11 cellular contexts compared by ENCODE assay signal in genomic region chr2:171763602-171764001, GRCh38.
DNase-seq lines count a peak whose midpoint lies in the region; ATAC-seq and TF ChIP-seq lines count a peak whose summit lies in the region.
"Had no signal": no experiment of that assay in that cellular context is flagged by ENCODE, and none has a peak within 500 bp of the region (broad histone marks: within the 10 kb centered on the region; RNA-seq: fewer than 3 reads in every experiment).

No MANE protein-coding gene starts in this region.

- H3K27me3 ChIP-seq in RWPE2 (ENCODE audit: insufficient read depth, poor library complexity, severe bottlenecking) (no peaks in the 10 kb centered on the region), foreskin keratinocyte (no peaks in the 10 kb centered on the region)
- H3K27me3 ChIP-seq: tibial nerve had no signal

- DNase-seq in HPDE6-E6E7 (ENCODE audit: extremely low spot score) (peak; percentile 35), RWPE2 (ENCODE audit: low spot score) (no peak), foreskin keratinocyte (peak in 1 of 2 donors; percentile 53), retina (peak; percentile 73), H4 (ENCODE audit: low spot score) (no peak), globus pallidus (ENCODE audit: low spot score) (no peak), cerebellar nuclear complex (lab: John Stamatoyannopoulos, UW) (no peak)
- DNase-seq: stimulated activated CD4-positive, alpha-beta T cell treated with anti-CD3 and anti-CD28 coated beads, Interleukin-2, amount 100 ng/mL, for 24 hours; stimulated activated naive CD4-positive, alpha-beta T cell treated with Interleukin-2 at 50 U/mL for 16 hours had no signal

- H3K9me3 ChIP-seq in RWPE2 (ENCODE audit: severe bottlenecking), result no peaks in the 10 kb centered on the region
- H3K9me3 ChIP-seq: tibial nerve had no signal

- H3K27ac ChIP-seq in RWPE2 (ENCODE audit: poor library complexity, severe bottlenecking) (peak overlapping the region; percentile 53), foreskin keratinocyte (no peak overlapping the region)
- H3K27ac ChIP-seq: GM23248, tibial nerve had no signal

- H3K36me3 ChIP-seq in RWPE2 (ENCODE audit: low read depth), result peaks cover 13% of the 10 kb centered on the region

- no peak for TF ChIP-seq CTCF in RWPE2 (IDR thresholded peaks at IDR 0.05; ENCODE audit: poor library complexity, severe bottlenecking)
- TF ChIP-seq CTCF in foreskin keratinocyte (conservative IDR thresholded peaks at IDR 0.05), result no peak

- H3K4me1 ChIP-seq in RWPE2 (ENCODE audit: insufficient read depth, poor library complexity, severe bottlenecking), result peaks cover 13% of the 10 kb centered on the region
- H3K4me1 ChIP-seq in foreskin keratinocyte, result peaks cover 4% of the 10 kb centered on the region
- H3K4me1 ChIP-seq: tibial nerve had no signal

- H3K4me3 ChIP-seq in RWPE2 (ENCODE audit: severe bottlenecking), result no peak overlapping the region
- H3K4me3 ChIP-seq: GM23248, tibial nerve had no signal

- ATAC-seq in RWPE2 (ENCODE audit: low read depth), result peak; percentile 94
- peak; percentile 58 for ATAC-seq in foreskin keratinocyte

Comparison
In these comparisons a context has a peak if more than half of its experiments do, and no peak if none do; other contexts are left out.
1. DNase-seq: peak in HPDE6-E6E7 (single experiment) and retina (single experiment); none in RWPE2 (single experiment), H4 (single experiment), globus pallidus (single experiment) and cerebellar nuclear complex (0 of 2).